Comparison of ENCODE assay signal across 12 cellular contexts in the genomic region with DNA sequence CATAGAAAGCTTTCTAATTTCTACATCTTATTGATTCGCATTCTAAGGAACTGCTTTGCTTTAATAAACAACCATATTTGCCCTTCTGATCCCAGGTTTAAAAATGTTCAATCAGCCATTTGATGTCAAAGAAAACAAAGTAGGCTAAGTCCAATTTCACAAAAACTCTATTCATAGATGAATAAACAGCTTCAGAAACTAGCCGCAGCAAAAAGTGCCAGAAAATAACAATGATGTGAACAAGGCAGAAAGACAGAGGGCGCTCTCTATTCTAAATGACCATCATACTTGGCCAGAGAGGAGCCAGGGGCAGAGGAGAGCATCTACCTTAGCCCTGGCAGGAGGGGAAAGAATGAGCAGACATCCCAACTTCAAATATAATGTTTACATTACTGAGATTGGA. TPM values are rescaled to one million over a fixed set of nuclear protein-coding genes. Genes with fewer than 3 reads are reported as not detected.
DNase-seq lines count a peak whose midpoint lies in the region; ATAC-seq, FAIRE-seq and TF ChIP-seq lines count a peak whose summit lies in the region.
"Had no signal": no experiment of that assay in that cellular context is flagged by ENCODE, and none has a peak within 500 bp of the region (broad histone marks: within the 10 kb centered on the region; RNA-seq: fewer than 3 reads in every experiment).

No MANE protein-coding gene starts in this region.

- H3K4me3 ChIP-seq in K562 (no peak overlapping the region), kidney epithelial cell (ENCODE audit: low read depth, low read length) (no peak overlapping the region)

- ATAC-seq in K562: peak; percentile 85
- ATAC-seq in activated T-cell treated with anti-CD3 and anti-CD28 coated beads, Interleukin-2, amount 50 U/mL, for 4 hours: no peak
- ATAC-seq in GM21619 (IDR thresholded peaks at IDR 0.05; ENCODE audit: unreplicated experiment): no peak
- no peak for ATAC-seq in GM18505 (IDR thresholded peaks at IDR 0.05; ENCODE audit: unreplicated experiment)
- no peak for ATAC-seq in GM18861 (IDR thresholded peaks at IDR 0.05; ENCODE audit: unreplicated experiment)
- ATAC-seq: activated CD4-positive, CD25-positive, alpha-beta regulatory T cell treated with anti-CD3 and anti-CD28 coated beads, Interleukin-2, amount 50 U/mL, for 24 hours had no signal

- H4K20me1 ChIP-seq in K562 (replicated peaks; ENCODE audit: control insufficient read depth, insufficient read depth, low read length): no peaks in the 10 kb centered on the region; the same call in 1 of the 2 replicates

- FAIRE-seq in K562 (lab: Jason Lieb, UNC): peak; percentile 70

- H3K36me3 Mint-ChIP-seq in activated T-cell treated with anti-CD3 and anti-CD28 coated beads, Interleukin-2, amount 50 U/mL, for 4 hours (ENCODE audit: insufficient read depth): no peaks in the 10 kb centered on the region
- H3K36me3 Mint-ChIP-seq: CD4-positive, alpha-beta memory T cell had no signal

- H3K36me3 ChIP-seq in K562 (ENCODE audit: control insufficient read depth, insufficient read depth, low read length): peaks cover 22% of the 10 kb centered on the region
- H3K36me3 ChIP-seq in kidney epithelial cell (ENCODE audit: control insufficient read depth, insufficient read depth, low read length): no peaks in the 10 kb centered on the region

- in situ Hi-C loops in ACHN (cut with HindIII; ENCODE audit: low pct_ligation_motif_present, low pct_unique_long_range_greater_than_20kb, low sequenced_read_pairs) (no loop called here), K562 (cut with MboI) (loop anchor here (25.0 kb wide), 1 partner anchor 1513 kb away; the partner anchor contains the start of gene FBXO5)

- peak; percentile 28 for DNase-seq in ACHN
- DNase-seq in HT-29 (ENCODE audit: low spot score): peak; percentile 4
- peak in 3 of 4 experiments; percentile 40 to 62 (median 57) for DNase-seq in K562 (ENCODE audit: extremely low read depth in 1 of 4, low spot score in 3 of 4)
- no peak for DNase-seq in kidney epithelial cell (ENCODE audit: low read depth)
- DNase-seq in activated T-cell treated with anti-CD3 and anti-CD28 coated beads, Interleukin-2, amount 50 U/mL, for 4 hours: no peak
- DNase-seq: CD4-positive, alpha-beta memory T cell; NCI-H1092 had no signal

- H3K4me1 ChIP-seq in K562 (replicated peaks in 1 of 2; ENCODE audit: control insufficient read depth in 2 of 2, insufficient read depth in 2 of 2, low read length in 2 of 2): peaks cover 5 to 6% of the 10 kb centered on the region in 2 experiments; a peak in 4 of 5 replicates

- peaks cover 3% of the 10 kb centered on the region for H3K9me1 ChIP-seq in K562 (ENCODE audit: control insufficient read depth, insufficient read depth, low read length)

- POLR2A ChIA-PET in K562 (lab: Yijun Ruan, JAX): interaction anchor here (0.8 to 2.1 kb wide), 4 partner anchors 9 to 34 kb away, joined by 3 to 12 read pairs (median 4); partner anchors contain the start of gene CNKSR3

- 48% methylated on average over 3 of the region's 3 CpGs for WGBS in K562 (ENCODE audit: insufficient coverage, low coverage, missing lambda C conversion rate)

- no peak overlapping the region for H3K9ac ChIP-seq in K562 (ENCODE audit: insufficient read depth in 1 of 2, low read depth in 2 of 2, low read length in 2 of 2)

- no peak overlapping the region for H3K27ac ChIP-seq in K562 (ENCODE audit: extremely low read depth, low read depth, low read length)

- no TSS peak for BruUV-seq in K562 (replicated peaks; lab: Mats Ljungman, UMichigan)

- H3K4me2 ChIP-seq in K562 (ENCODE audit: insufficient read depth, low read length): no peak overlapping the region

- intact Hi-C loops in K562 (cut with micrococcal nuclease): loop anchor here (1.0 to 5.0 kb wide), 2 partner anchors 63 to 161 kb away; no protein-coding TSS in a partner anchor

- peak; percentile 75 to 82 (median 77) for TF ChIP-seq CTCF in K562 (IDR thresholded peaks at IDR 0.05 in 2 of 3, conservative IDR thresholded peaks at IDR 0.05 in 1 of 3; ENCODE audit: insufficient read depth in 2 of 3, low read depth in 1 of 3, low read length in 3 of 3)
- TF ChIP-seq CTCF in kidney epithelial cell (IDR thresholded peaks at IDR 0.05; ENCODE audit: insufficient read depth, low read length, poor library complexity, severe bottlenecking): peak; percentile 70

- CTCF ChIA-PET in K562 (lab: Yijun Ruan, JAX; ENCODE audit: low intra/inter-chr PET ratio): interaction anchor here (0.7 kb wide), 1 partner anchor 305 kb away, joined by 4 read pairs; no protein-coding TSS in a partner anchor

- H3K9me3 Mint-ChIP-seq in activated T-cell treated with anti-CD3 and anti-CD28 coated beads, Interleukin-2, amount 50 U/mL, for 4 hours: no peaks in the 10 kb centered on the region
- H3K9me3 Mint-ChIP-seq: CD4-positive, alpha-beta memory T cell; stimulated activated naive CD8-positive, alpha-beta T cell treated with anti-CD3 and anti-CD28 coated beads, Interleukin-15, Interleukin-2, amounts not matched to agents 100 ng/mL and 50 ng/mL, for 24 hours had no signal

- no peaks in the 10 kb centered on the region for H3K9me3 ChIP-seq in K562 (replicated peaks; ENCODE audit: control insufficient read depth, insufficient read depth, low read depth, low read length)

- H3K79me2 ChIP-seq in K562 (ENCODE audit: control insufficient read depth, insufficient read depth, low read length): peaks cover 91% of the 10 kb centered on the region

- no peak for TF ChIP-seq EP300 in K562 (IDR thresholded peaks at IDR 0.05; ENCODE audit: low read length)

- H3K27me3 Mint-ChIP-seq in activated T-cell treated with anti-CD3 and anti-CD28 coated beads, Interleukin-2, amount 50 U/mL, for 4 hours (ENCODE audit: low read depth): peaks cover 17% of the 10 kb centered on the region

- no peak overlapping the region for H2AFZ ChIP-seq in K562 (ENCODE audit: low read depth, low read length)

- H3K27me3 ChIP-seq in K562 (ENCODE audit: control insufficient read depth in 2 of 2, insufficient read depth in 2 of 2, low read length in 2 of 2): no peaks in the 10 kb centered on the region
- H3K27me3 ChIP-seq in kidney epithelial cell (ENCODE audit: control insufficient read depth, insufficient read depth, low read length): no peaks in the 10 kb centered on the region

- H3K4me3 Mint-ChIP-seq in activated T-cell treated with anti-CD3 and anti-CD28 coated beads, Interleukin-2, amount 50 U/mL, for 4 hours: no peak overlapping the region
- H3K4me3 Mint-ChIP-seq: CD4-positive, alpha-beta memory T cell; stimulated activated naive CD8-positive, alpha-beta T cell treated with anti-CD3 and anti-CD28 coated beads, Interleukin-15, Interleukin-2, amounts not matched to agents 100 ng/mL and 50 ng/mL, for 24 hours had no signal

- TF ChIP-seq POLR2A in K562 (conservative IDR thresholded peaks at IDR 0.05) (no peak), GM18505 (IDR thresholded peaks at IDR 0.05; ENCODE audit: borderline replicate concordance, extremely low read depth, insufficient read depth, insufficient read length) (no peak)

- TF ChIP-seq RAD21 in K562 (CRISPR knock-in tag; conservative IDR thresholded peaks at IDR 0.05 in 1 of 2, IDR thresholded peaks at IDR 0.05 in 1 of 2): peak; percentile 34 to 49; a peak in 3 of 4 replicates

- H3K4me1 Mint-ChIP-seq in activated T-cell treated with anti-CD3 and anti-CD28 coated beads, Interleukin-2, amount 50 U/mL, for 4 hours (ENCODE audit: low read depth): no peaks in the 10 kb centered on the region

TF ChIP-seq in K562, 482 proteins besides CTCF, POLR2A, EP300 and RAD21:
- TF ChIP-seq SMC3 (conservative IDR thresholded peaks at IDR 0.05; ENCODE audit: insufficient read depth, low read depth, low read length) (peak; percentile 36; the same call in 1 of the 2 replicates), MTA2 (IDR thresholded peaks at IDR 0.05; ENCODE audit: low read depth) (no peak)

RNA-seq across cellular contexts. Expression of gene CNKSR3, which starts 9.7 kb away (rescaled TPM):
- 0.48 and 0.73 TPM in 2 replicates for total RNA-seq in HT-29 (2014; rRNA removed; shearing (Covaris generic))
- total RNA-seq in K562 (2011; cell fraction: chromatin; rRNA removed; ENCODE audit: low replicate concordance): 10.5 and 14.3 TPM in 2 replicates
- 4.2 and 4.6 TPM in 2 replicates for total RNA-seq in K562 (2011; cell fraction: nucleolus; rRNA removed)
- 7.0 and 15.1 TPM in 2 replicates for total RNA-seq in K562 (2011; cell fraction: nucleoplasm; rRNA removed)
- 6.7 and 11.6 TPM in 2 replicates for total RNA-seq in K562 (2014; rRNA removed)
- 19.4 and 20.6 TPM in 2 replicates for total RNA-seq in K562 (2014; rRNA removed; fragmentation: Illumina TruSeq; extraction: Trizol)
- total RNA-seq in K562 (2015; rRNA removed; fragmentation: Illumina TruSeq; extraction: Trizol): 17.4 and 18.6 TPM in 2 replicates
- 25.7 and 27.9 TPM in 2 replicates for total RNA-seq in K562 (2021)
- polyA plus RNA-seq in K562 (2011; rRNA removed): 7.1 and 8.1 TPM in 2 replicates
- 4.9 and 5.0 TPM in 2 replicates for polyA plus RNA-seq in K562 (2011; cell fraction: cytosol; rRNA removed)
- 5.8 and 8.4 TPM in 2 replicates for polyA plus RNA-seq in K562 (2011; cell fraction: nucleus; rRNA removed)
- 5.2 and 13.5 TPM in 2 replicates for polyA plus RNA-seq in K562 (2012)
- polyA plus RNA-seq in K562 (2014; fragmentation: Illumina TruSeq; extraction: Trizol): 24.2 and 29.6 TPM in 2 replicates
- 1 to 10 TPM; 4.5 to 5.3 TPM for polyA plus RNA-seq in K562 (2014; fragmentation: Nextera tagmentation; extraction: Ambion mirVana)
- 9.5 and 9.7 TPM in 2 replicates for polyA plus RNA-seq in K562 (2014; rRNA removed)
- polyA minus RNA-seq in K562 (2011; rRNA and poly(A)+ RNA removed): 11.9 and 12.1 TPM in 2 replicates
- 5.2 and 6.2 TPM in 2 replicates for polyA minus RNA-seq in K562 (2011; cell fraction: cytosol; rRNA and poly(A)+ RNA removed)
- 3.0 and 5.4 TPM in 2 replicates for polyA minus RNA-seq in K562 (2011; cell fraction: nucleus; rRNA and poly(A)+ RNA removed)
- 9.2 and 12.1 TPM in 2 replicates for total RNA-seq in kidney epithelial cell
- 1 to 10 TPM in 1 of 3 donors, under 1 TPM in 2; 0.08 to 1.3 (median 0.29) TPM for total RNA-seq in activated T-cell treated with anti-CD3 and anti-CD28 coated beads, Interleukin-2, amount 50 U/mL, for 4 hours
- total RNA-seq: CD4-positive, alpha-beta memory T cell had no signal
- polyA plus RNA-seq: CD4-positive, alpha-beta memory T cell had no signal

Comparison
In these comparisons a context has a peak if more than half of its experiments do, and no peak if none do; other contexts are left out.
1. DNase-seq: peak in ACHN (single experiment), HT-29 (single experiment) and K562 (3 of 4); none in kidney epithelial cell (single experiment) and activated T-cell treated with anti-CD3 and anti-CD28 coated beads, Interleukin-2, amount 50 U/mL, for 4 hours (single experiment).